19 cellular contexts compared by ENCODE assay signal in genomic region chr12:29516431-29516875, GRCh38. TPM values are rescaled to one million over a fixed set of nuclear protein-coding genes. Genes with fewer than 3 reads are reported as not detected.
DNase-seq lines count a peak whose midpoint lies in the region; ATAC-seq, FAIRE-seq and TF ChIP-seq lines count a peak whose summit lies in the region.
"Had no signal": no experiment of that assay in that cellular context is flagged by ENCODE, and none has a peak within 500 bp of the region (broad histone marks: within the 10 kb centered on the region; RNA-seq: fewer than 3 reads in every experiment).

No MANE protein-coding gene starts in this region.

- H3K9me3 ChIP-seq in kidney (ENCODE audit: control insufficient read depth in 1 of 2, low read length in 2 of 2): no peaks in the 10 kb centered on the region
- H3K9me3 ChIP-seq: ascending aorta, BE2C, pancreas had no signal

- peaks cover 21 to 27% of the 10 kb centered on the region in 2 donors for H3K27me3 Mint-ChIP-seq in effector memory CD8-positive, alpha-beta T cell

- H3K36me3 Mint-ChIP-seq in effector memory CD8-positive, alpha-beta T cell (ENCODE audit: insufficient read depth): no peaks in the 10 kb centered on the region

- H3K36me3 ChIP-seq in brain microvascular endothelial cell (replicated peaks): no peaks in the 10 kb centered on the region
- no peaks in the 10 kb centered on the region for H3K36me3 ChIP-seq in kidney (ENCODE audit: control insufficient read depth in 1 of 2, insufficient read depth in 2 of 2, low read length in 2 of 2)
- H3K36me3 ChIP-seq: BE2C, pancreas had no signal

- H3K27ac ChIP-seq in brain microvascular endothelial cell (no peak overlapping the region), kidney (ENCODE audit: low read depth in 2 of 2, low read length in 2 of 2) (no peak overlapping the region)
- H3K27ac ChIP-seq: ascending aorta, pancreas had no signal

- no peak for ATAC-seq in effector memory CD8-positive, alpha-beta T cell (replicated peaks)
- ATAC-seq in HG02623 (IDR thresholded peaks at IDR 0.05; ENCODE audit: unreplicated experiment): no peak
- ATAC-seq: activated CD8-positive, alpha-beta T cell treated with anti-CD3 and anti-CD28 coated beads for 36 hours had no signal

- H3K4me3 Mint-ChIP-seq in effector memory CD8-positive, alpha-beta T cell: no peak overlapping the region
- H3K4me3 Mint-ChIP-seq: activated CD8-positive, alpha-beta T cell treated with anti-CD3 and anti-CD28 coated beads for 36 hours; stimulated activated naive CD8-positive, alpha-beta T cell treated with anti-CD3 and anti-CD28 coated beads, Interleukin-15, Interleukin-2, amounts not matched to agents 100 ng/mL and 50 ng/mL, for 24 hours had no signal

- TF ChIP-seq CTCF in brain microvascular endothelial cell (IDR thresholded peaks at IDR 0.05; ENCODE audit: low read depth, low read length, missing control alignments): no peak
- no peak for TF ChIP-seq CTCF in kidney (IDR thresholded peaks at IDR 0.05; ENCODE audit: borderline replicate concordance, extremely low read depth, insufficient read depth)

- H3K4me1 Mint-ChIP-seq in effector memory CD8-positive, alpha-beta T cell (ENCODE audit: low read depth in 2 of 2): no peaks in the 10 kb centered on the region

- H3K27me3 ChIP-seq in brain microvascular endothelial cell (replicated peaks): no peaks in the 10 kb centered on the region
- H3K27me3 ChIP-seq: ascending aorta, BE2C, pancreas had no signal

- no peaks in the 10 kb centered on the region for H3K4me1 ChIP-seq in kidney (ENCODE audit: control insufficient read depth in 1 of 2, insufficient read depth in 1 of 2, low read depth in 1 of 2, low read length in 2 of 2)
- H3K4me1 ChIP-seq: ascending aorta, BE2C, pancreas had no signal

- DNase-seq in Ammon's horn (ENCODE audit: low spot score) (peak; percentile 29), M059J (ENCODE audit: low read depth) (peak; percentile 83), brain microvascular endothelial cell (peak; percentile 10), kidney (no peak), C1 segment of cervical spinal cord (lab: John Stamatoyannopoulos, UW) (no peak), MV-4-11 (lab: John Stamatoyannopoulos, UW) (no peak)
- no peak for DNase-seq in effector memory CD8-positive, alpha-beta T cell
- DNase-seq: activated CD8-positive, alpha-beta T cell treated with anti-CD3 and anti-CD28 coated beads for 36 hours; activated effector memory CD4-positive, alpha-beta T cell treated with Interleukin-2 at 50 U/mL for 16 hours; BE2C; DMS153; glutamatergic neuron; midbrain; NCI-H2171 treated with DMSO at 0.1 percent for 48 hours; pancreas had no signal

- in situ Hi-C loops in brain microvascular endothelial cell (cut with HindIII; ENCODE audit: low pct_ligation_motif_present, low sequenced_read_pairs): no loop called here

- H3K9me3 Mint-ChIP-seq in effector memory CD8-positive, alpha-beta T cell: no peaks in the 10 kb centered on the region
- H3K9me3 Mint-ChIP-seq: activated CD8-positive, alpha-beta T cell treated with anti-CD3 and anti-CD28 coated beads for 36 hours; stimulated activated naive CD8-positive, alpha-beta T cell treated with anti-CD3 and anti-CD28 coated beads, Interleukin-15, Interleukin-2, amounts not matched to agents 100 ng/mL and 50 ng/mL, for 24 hours had no signal

- H3K4me3 ChIP-seq in brain microvascular endothelial cell (ENCODE audit: low read depth, low read length) (no peak overlapping the region), kidney (ENCODE audit: low read length in 2 of 2) (no peak overlapping the region)
- H3K4me3 ChIP-seq: ascending aorta, pancreas had no signal

- H3K9ac ChIP-seq in kidney (ENCODE audit: low read length in 2 of 2): no peak overlapping the region

- H3K27ac Mint-ChIP-seq in effector memory CD8-positive, alpha-beta T cell: no peak overlapping the region
- H3K27ac Mint-ChIP-seq: activated CD8-positive, alpha-beta T cell treated with anti-CD3 and anti-CD28 coated beads for 36 hours; stimulated activated naive CD8-positive, alpha-beta T cell treated with anti-CD3 and anti-CD28 coated beads, Interleukin-15, Interleukin-2, amounts not matched to agents 100 ng/mL and 50 ng/mL, for 24 hours had no signal

- FAIRE-seq in kidney (lab: Jason Lieb, UNC): peak; percentile 23
- FAIRE-seq: pancreas had no signal

- intact Hi-C loops in kidney (cut with DNase I): no loop called here

RNA-seq across cellular contexts. Expression of gene OVCH1, which starts 19.0 kb away (rescaled TPM):
- total RNA-seq in M059J (2014; rRNA removed; shearing (Covaris generic)): not detected in 2 replicates
- total RNA-seq in kidney: 0.35 TPM
- polyA plus RNA-seq in kidney (ENCODE audit: insufficient read depth, low read depth, low replicate concordance): not detected
- total RNA-seq: activated CD8-positive, alpha-beta T cell treated with anti-CD3 and anti-CD28 coated beads for 36 hours; kidney epithelial cell had no signal

Comparison
In these comparisons a context has a peak if more than half of its experiments do, and no peak if none do; other contexts are left out.
1. DNase-seq: peak in Ammon's horn (single experiment), M059J (single experiment) and brain microvascular endothelial cell (single experiment); none in kidney (single experiment), effector memory CD8-positive, alpha-beta T cell (0 of 3), C1 segment of cervical spinal cord (0 of 14) and MV-4-11 (single experiment).